ENCODE assay signal across 27 cellular contexts in genomic region chr12:62910549-62911169, GRCh38. TPM values are rescaled to one million over a fixed set of nuclear protein-coding genes. Genes with fewer than 3 reads are reported as not detected.
DNase-seq lines count a peak whose midpoint lies in the region; FAIRE-seq and TF ChIP-seq lines count a peak whose summit lies in the region.
"Had no signal": no experiment of that assay in that cellular context is flagged by ENCODE, and none has a peak within 500 bp of the region (broad histone marks: within the 10 kb centered on the region; RNA-seq: fewer than 3 reads in every experiment).

No MANE protein-coding gene starts in this region.

- DNase-seq in NCI-H1092 treated with DMSO at 0.1 percent for 48 hours (lab: John Stamatoyannopoulos, UW) (peak; percentile 14), NCI-H1092 (lab: John Stamatoyannopoulos, UW) (no peak), NCI-H748 treated with DMSO at 0.1 percent for 48 hours (lab: John Stamatoyannopoulos, UW) (peak; percentile 45), endothelial cell of umbilical vein (ENCODE audit: low read depth, low spot score) (peak; percentile 5), stomach (peak; percentile 62), nucleus accumbens (lab: John Stamatoyannopoulos, UW) (no peak), suprapubic skin (ENCODE audit: low spot score in 2 of 2) (no peak)
- DNase-seq in activated CD4-positive, alpha-beta T cell treated with anti-CD3 and anti-CD28 coated beads for 1 hour, result no peak
- DNase-seq: activated CD4-positive, alpha-beta T cell treated with anti-CD3 and anti-CD28 coated beads, Interleukin-2, amount 10 ng/mL, durations not matched to agents 24 days and 14 days; activated naive CD4-positive, alpha-beta T cell treated with anti-CD3 and anti-CD28 coated beads for 36 hours; activated T-cell treated with anti-CD3 and anti-CD28 coated beads, Interleukin-2, amount 50 U/mL, for 72 hours; amniotic stem cell; CD4-positive, alpha-beta T cell; DND-41; effector CD8-positive, alpha-beta T cell; esophagus squamous epithelium; left ventricle myocardium superior; NCI-H187 treated with DMSO at 0.1 percent for 48 hours; NCI-H2227 treated with DMSO at 0.1 percent for 48 hours; NK-92 treated with Interleukin-12 subunit alpha and Interleukin-12 subunit beta, amount 100 ng/mL, for 24 hours; SIG-M5; T-helper 1 cell; trophoblast cell had no signal

- H3K9ac ChIP-seq in endothelial cell of umbilical vein (replicated peaks; ENCODE audit: extremely low read depth, insufficient read depth, low read length), result no peak overlapping the region

- no peaks in the 10 kb centered on the region for H3K36me3 ChIP-seq in endothelial cell of umbilical vein (ENCODE audit: control insufficient read depth in 2 of 2, extremely low read depth in 1 of 2, insufficient read depth in 2 of 2, low read length in 2 of 2)
- H3K36me3 ChIP-seq in stomach, result no peaks in the 10 kb centered on the region
- no peaks in the 10 kb centered on the region for H3K36me3 ChIP-seq in suprapubic skin
- H3K36me3 ChIP-seq: esophagus squamous epithelium, gastroesophageal sphincter had no signal

- POLR2A ChIA-PET in endothelial cell of umbilical vein (lab: Charles Lee), result no interaction called here

- 18 to 34% (median 20%) methylated on average over 5 of the region's 5 CpGs for WGBS in stomach, 5 donors
- 64% methylated on average over 5 of the region's 5 CpGs for WGBS in suprapubic skin

- no peak for TF ChIP-seq CTCF in endothelial cell of umbilical vein (IDR thresholded peaks at IDR 0.05; ENCODE audit: extremely low read depth in 1 of 2, insufficient read depth in 1 of 2, low read depth in 1 of 2, low read length in 2 of 2)
- TF ChIP-seq CTCF in stomach (IDR thresholded peaks at IDR 0.05), result no peak
- TF ChIP-seq CTCF in suprapubic skin (IDR thresholded peaks at IDR 0.05), result no peak

- intact Hi-C loops in endothelial cell of umbilical vein (cut with micrococcal nuclease) (no loop called here), stomach (cut with DNase I; ENCODE audit: low total_unique reads) (no loop called here)

- dilution Hi-C loops in endothelial cell of umbilical vein (cut with MboI; ENCODE audit: extremely low pct_ligation_motif_present, low sequenced_read_pairs), result no loop called here

- TF ChIP-seq EP300 in stomach (IDR thresholded peaks at IDR 0.05) (no peak), suprapubic skin (IDR thresholded peaks at IDR 0.05) (no peak)

- no TSS peak for BruUV-seq in endothelial cell of umbilical vein (replicated peaks; lab: Mats Ljungman, UMichigan)

- no peak for FAIRE-seq in endothelial cell of umbilical vein (lab: Jason Lieb, UNC)
- FAIRE-seq: GM12878, H1, TTC549 had no signal

- H3K79me2 ChIP-seq in endothelial cell of umbilical vein (ENCODE audit: control insufficient read depth, insufficient read depth, low read length), result no peaks in the 10 kb centered on the region

- H3K27ac ChIP-seq in endothelial cell of umbilical vein (ENCODE audit: insufficient read depth, low read depth, low read length) (no peak overlapping the region), stomach (peak overlapping the region in 3 of 5 donors; percentile 20 to 43 (median 31)), suprapubic skin (no peak overlapping the region)
- H3K27ac ChIP-seq: esophagus squamous epithelium, gastroesophageal sphincter had no signal

- no peak overlapping the region for H2AFZ ChIP-seq in endothelial cell of umbilical vein (ENCODE audit: low read depth, low read length)

- no peaks in the 10 kb centered on the region for H3K4me1 ChIP-seq in endothelial cell of umbilical vein (ENCODE audit: control insufficient read depth, extremely low read depth, insufficient read depth, low read length)
- H3K4me1 ChIP-seq in stomach, result peaks cover 3 to 31% (median 12%) of the 10 kb centered on the region in 4 donors
- no peaks in the 10 kb centered on the region for H3K4me1 ChIP-seq in suprapubic skin
- H3K4me1 ChIP-seq: esophagus squamous epithelium, gastroesophageal sphincter had no signal

- H4K20me1 ChIP-seq in endothelial cell of umbilical vein (replicated peaks; ENCODE audit: control insufficient read depth, extremely low read depth, insufficient read depth, low read length), result no peaks in the 10 kb centered on the region

- TF ChIP-seq POLR2A in endothelial cell of umbilical vein (IDR thresholded peaks at IDR 0.05; ENCODE audit: low read depth, low read length) (no peak), stomach (IDR thresholded peaks at IDR 0.05) (no peak), suprapubic skin (IDR thresholded peaks at IDR 0.05) (no peak)

- H3K4me3 ChIP-seq in endothelial cell of umbilical vein (replicated peaks in 1 of 3; ENCODE audit: insufficient read depth in 1 of 3, low read depth in 1 of 3, low read length in 3 of 3) (no peak overlapping the region), stomach (no peak overlapping the region), suprapubic skin (no peak overlapping the region)
- H3K4me3 ChIP-seq: esophagus squamous epithelium, gastroesophageal sphincter, GM12878 had no signal

- H3K4me2 ChIP-seq in endothelial cell of umbilical vein (ENCODE audit: insufficient read depth, low read length), result no peak overlapping the region

- H3K9me3 ChIP-seq in endothelial cell of umbilical vein (replicated peaks; ENCODE audit: control insufficient read depth, insufficient read depth, low read length) (no peaks in the 10 kb centered on the region), stomach (no peaks in the 10 kb centered on the region), suprapubic skin (no peaks in the 10 kb centered on the region)
- H3K9me3 ChIP-seq: esophagus squamous epithelium, gastroesophageal sphincter had no signal

- no peaks in the 10 kb centered on the region for H3K9me1 ChIP-seq in endothelial cell of umbilical vein (replicated peaks; ENCODE audit: control insufficient read depth, extremely low read depth, insufficient read depth, low read length)

- peaks cover 3 to 17% of the 10 kb centered on the region in 2 experiments for H3K27me3 ChIP-seq in endothelial cell of umbilical vein (ENCODE audit: control insufficient read depth in 2 of 2, insufficient read depth in 2 of 2, low read length in 2 of 2)
- H3K27me3 ChIP-seq in stomach, result no peaks in the 10 kb centered on the region
- no peaks in the 10 kb centered on the region for H3K27me3 ChIP-seq in suprapubic skin
- H3K27me3 ChIP-seq: esophagus squamous epithelium, gastroesophageal sphincter had no signal

- CTCF ChIA-PET in endothelial cell of umbilical vein (lab: Charles Lee), result interaction anchor here (1.3 kb wide), 1 partner anchor 28 kb away, joined by 3 read pairs; no protein-coding TSS in a partner anchor

TF ChIP-seq in endothelial cell of umbilical vein, 7 proteins besides CTCF, POLR2A, EP300 and RAD21:
- no peak for TF ChIP-seq EZH2 (IDR thresholded peaks at IDR 0.05; ENCODE audit: borderline replicate concordance, low read depth, low read length, severe bottlenecking)
- TF ChIP-seq MAX (IDR thresholded peaks at IDR 0.05; ENCODE audit: insufficient read depth, insufficient read length), result no peak
- no peak for TF ChIP-seq POLR2AphosphoS5 (IDR thresholded peaks at IDR 0.05; ENCODE audit: insufficient read depth, low read depth, low read length)
- no peak for TF ChIP-seq GATA2 (IDR thresholded peaks at IDR 0.05; ENCODE audit: insufficient read depth, insufficient read length, low read depth, low read length)
- TF ChIP-seq FOS (IDR thresholded peaks at IDR 0.05; ENCODE audit: borderline replicate concordance, insufficient read depth, low read length), result no peak
- TF ChIP-seq JUN (IDR thresholded peaks at IDR 0.05; ENCODE audit: borderline replicate concordance, insufficient read depth, insufficient read length, low read depth), result no peak
- no peak for TF ChIP-seq MYC (IDR thresholded peaks at IDR 0.05; ENCODE audit: low read depth, low read length)

RNA-seq across cellular contexts. Expression of gene PPM1H, which starts 24.3 kb away (rescaled TPM):
- total RNA-seq in endothelial cell of umbilical vein (4.9 and 7.2 TPM in 2 replicates), stomach (10 to 100 TPM in 2 of 5 donors, 1 to 10 TPM in 2, under 1 TPM in 1; 0.29 to 12.5 (median 4.1) TPM), suprapubic skin (1 to 10 TPM; 2.3 to 8.1 (median 4.9) TPM)
- polyA plus RNA-seq in endothelial cell of umbilical vein (1.0 and 1.1 TPM in 2 replicates), stomach (1 to 10 TPM; 2.8 to 4.6 (median 3.4) TPM)
- polyA plus RNA-seq in endothelial cell of umbilical vein (2011; cell fraction: cytosol; rRNA removed), result 0.67 and 0.97 TPM in 2 replicates
- polyA plus RNA-seq in endothelial cell of umbilical vein (2011; cell fraction: nucleus; rRNA removed), result 1.1 and 1.3 TPM in 2 replicates
- 0.18 and 0.55 TPM in 2 replicates for polyA plus RNA-seq in endothelial cell of umbilical vein (2012)
- 3.0 and 4.1 TPM in 2 replicates for polyA minus RNA-seq in endothelial cell of umbilical vein
- polyA minus RNA-seq in endothelial cell of umbilical vein (2011; cell fraction: cytosol; rRNA and poly(A)+ RNA removed), result 7.9 TPM
- polyA minus RNA-seq in endothelial cell of umbilical vein (2011; cell fraction: nucleus; rRNA and poly(A)+ RNA removed), result 2.3 and 6.0 TPM in 2 replicates
- total RNA-seq: activated CD4-positive, alpha-beta T cell treated with anti-CD3 and anti-CD28 coated beads, Interleukin-2, amount 10 ng/mL, durations not matched to agents 24 days and 14 days; activated naive CD4-positive, alpha-beta T cell treated with anti-CD3 and anti-CD28 coated beads for 36 hours; activated T-cell treated with anti-CD3 and anti-CD28 coated beads, Interleukin-2, amount 50 U/mL, for 72 hours; CD4-positive, alpha-beta T cell had no signal

Comparison
In these comparisons a context has a peak if more than half of its experiments do, and no peak if none do; other contexts are left out.
1. DNase-seq: peak in NCI-H1092 treated with DMSO at 0.1 percent for 48 hours (single experiment), NCI-H748 treated with DMSO at 0.1 percent for 48 hours (single experiment), endothelial cell of umbilical vein (single experiment) and stomach (single experiment); none in NCI-H1092 (single experiment), nucleus accumbens (0 of 56), activated CD4-positive, alpha-beta T cell treated with anti-CD3 and anti-CD28 coated beads for 1 hour (single experiment) and suprapubic skin (0 of 2).
2. H3K27ac ChIP-seq: peak in stomach (3 of 5); none in endothelial cell of umbilical vein (single experiment) and suprapubic skin (single experiment).